17 cellular contexts compared by ENCODE assay signal in the genomic region with DNA sequence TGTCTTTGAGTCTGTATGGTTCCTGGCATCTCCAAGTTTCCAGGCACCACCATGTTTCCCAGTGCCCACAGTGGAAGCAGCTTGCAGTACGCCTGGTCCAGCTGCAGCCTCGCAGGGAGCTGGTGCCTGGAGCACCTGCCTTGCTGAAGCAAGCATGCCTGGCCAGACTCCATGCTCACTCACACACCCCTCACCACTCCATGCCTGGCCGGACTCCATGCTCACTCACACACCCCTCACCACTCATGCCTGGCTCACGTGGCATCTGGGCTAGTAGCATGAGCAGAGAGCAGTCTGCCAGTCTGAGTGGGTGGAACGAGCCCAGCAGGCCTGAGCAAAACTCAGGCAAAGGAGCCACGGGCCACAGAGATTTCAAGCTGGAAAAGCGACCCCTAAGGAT.
DNase-seq lines count a peak whose midpoint lies in the region; ATAC-seq and TF ChIP-seq lines count a peak whose summit lies in the region.
"Had no signal": no experiment of that assay in that cellular context is flagged by ENCODE, and none has a peak within 500 bp of the region (broad histone marks: within the 10 kb centered on the region; RNA-seq: fewer than 3 reads in every experiment).

No MANE protein-coding gene starts in this region.

- TF ChIP-seq POLR2A in HCT116 (IDR thresholded peaks at IDR 0.05; ENCODE audit: borderline replicate concordance, extremely low read depth, insufficient read depth, insufficient read length) = no peak

- no peak overlapping the region for H2AFZ ChIP-seq in HCT116 (ENCODE audit: low read depth, low read length, poor library complexity, severe bottlenecking)
- H2AFZ ChIP-seq: GM23338 had no signal

- CTCF ChIA-PET in HCT116 (lab: Charles Lee) (interaction anchor here (0.9 to 1.4 kb wide), 9 partner anchors 11 to 237 kb away, joined by 3 to 11 read pairs (median 4); no protein-coding TSS in a partner anchor), RWPE1 (lab: Yijun Ruan, JAX) (interaction anchor here (0.6 to 1.4 kb wide), 6 partner anchors 17 to 443 kb away, joined by 3 read pairs; no protein-coding TSS in a partner anchor)

- TF ChIP-seq CTCF in HCT116 (IDR thresholded peaks at IDR 0.05 in 2 of 3, conservative IDR thresholded peaks at IDR 0.05 in 1 of 3; ENCODE audit: borderline replicate concordance in 1 of 3, insufficient read depth in 1 of 3, low read depth in 2 of 3, low read length in 2 of 3) = no peak
- no peak for TF ChIP-seq CTCF in RWPE1 (conservative IDR thresholded peaks at IDR 0.05; ENCODE audit: low read depth)
- TF ChIP-seq CTCF in lower lobe of right lung (IDR thresholded peaks at IDR 0.05) = no peak
- no peak for TF ChIP-seq CTCF in upper lobe of right lung (IDR thresholded peaks at IDR 0.05)

- H3K4me1 ChIP-seq in HCT116 (ENCODE audit: control insufficient read depth in 1 of 2, insufficient read depth in 2 of 2, low read length in 2 of 2) = peaks cover 0 to 6% of the 10 kb centered on the region in 2 experiments; a peak in 1 of 4 replicates
- no peaks in the 10 kb centered on the region for H3K4me1 ChIP-seq in lower lobe of right lung
- H3K4me1 ChIP-seq in upper lobe of right lung = no peaks in the 10 kb centered on the region

- H3K9me3 ChIP-seq in HCT116 (ENCODE audit: control insufficient read depth in 1 of 2, insufficient read depth in 1 of 2, low read depth in 1 of 2, low read length in 2 of 2) (no peaks in the 10 kb centered on the region), lower lobe of right lung (no peaks in the 10 kb centered on the region), upper lobe of right lung (no peaks in the 10 kb centered on the region)

- H3K27ac ChIP-seq in HCT116 (ENCODE audit: low read depth, low read length) (no peak overlapping the region), RWPE1 (peak overlapping the region; percentile 19; the same call in 1 of the 2 replicates), lower lobe of right lung (no peak overlapping the region), upper lobe of right lung (no peak overlapping the region)

- RAD21 ChIA-PET in HCT116 (lab: Charles Lee; ENCODE audit: low non-redundant PET in 1 of 2, low total read pairs in 2 of 2, uncharacterized antibody in 2 of 2, unreplicated experiment in 2 of 2) = interaction anchor here (1.0 to 1.1 kb wide), 2 partner anchors 131 kb away, joined by 3 to 7 read pairs; no protein-coding TSS in a partner anchor

- POLR2A ChIA-PET in HCT116 (lab: Charles Lee) (no interaction called here), RWPE1 (lab: Yijun Ruan, JAX; ENCODE audit: low non-redundant PET) (no interaction called here)

- no peak overlapping the region for H3K9ac ChIP-seq in HCT116 (ENCODE audit: low read length)

- BruUV-seq in HCT116 (replicated peaks; lab: Mats Ljungman, UMichigan) = no TSS peak

- TF ChIP-seq RAD21 in HCT116 (IDR thresholded peaks at IDR 0.05; ENCODE audit: low read depth) = no peak

- intact Hi-C loops in HCT116 (cut with micrococcal nuclease) = no loop called here
- intact Hi-C loops in lower lobe of right lung (cut with DNase I) = no loop called here
- intact Hi-C loops in upper lobe of right lung (cut with DNase I) = no loop called here

- DNase-seq in HCT116 (ENCODE audit: low read depth, low spot score) (no peak), RWPE1 (ENCODE audit: low spot score) (no peak), lower lobe of right lung (peak; percentile 78), upper lobe of right lung (peak; percentile 91), NCI-H2196 (lab: John Stamatoyannopoulos, UW; ENCODE audit: unreplicated experiment) (no peak)
- DNase-seq: ACHN, AML-193, COR-L47, MM.1S, NCI-H1092 treated with DMSO at 0.1 percent for 48 hours, NCI-H2081 treated with DMSO at 0.1 percent for 48 hours, NCI-H2227 treated with DMSO at 0.1 percent for 48 hours, NCI-H524, SIG-M5 had no signal

- H3K36me3 ChIP-seq in HCT116 (ENCODE audit: control insufficient read depth in 1 of 2, insufficient read depth in 2 of 2, low read length in 2 of 2) (no peaks in the 10 kb centered on the region), lower lobe of right lung (no peaks in the 10 kb centered on the region), upper lobe of right lung (no peaks in the 10 kb centered on the region)

- H3K4me3 ChIP-seq in HCT116 (replicated peaks in 1 of 2; ENCODE audit: low read depth in 1 of 2, low read length in 2 of 2) (no peak overlapping the region), lower lobe of right lung (no peak overlapping the region), upper lobe of right lung (no peak overlapping the region)
- H3K4me3 ChIP-seq: GM23338 had no signal

- no peaks in the 10 kb centered on the region for H3K9me2 ChIP-seq in HCT116 (ENCODE audit: insufficient read depth)

- H3K4me2 ChIP-seq in HCT116 (ENCODE audit: low read length) = no peak overlapping the region
- H3K4me2 ChIP-seq: GM23338 had no signal

- no peaks in the 10 kb centered on the region for H3K79me2 ChIP-seq in HCT116 (ENCODE audit: insufficient read depth, low read length)

- peak; percentile 17; the same call in 1 of the 2 replicates for ATAC-seq in HCT116
- ATAC-seq in lower lobe of right lung = peak; percentile 81 to 85
- ATAC-seq in upper lobe of right lung = peak; percentile 85
- no peak for ATAC-seq in HG02840 (IDR thresholded peaks at IDR 0.05; ENCODE audit: low FRiP score, unreplicated experiment)
- ATAC-seq in GM21360 (IDR thresholded peaks at IDR 0.05; ENCODE audit: unreplicated experiment) = no peak

- peaks cover 7% of the 10 kb centered on the region for H3K27me3 ChIP-seq in HCT116 (ENCODE audit: insufficient read depth, low read length)
- H3K27me3 ChIP-seq in lower lobe of right lung (ENCODE audit: low read depth) = peaks cover under 1% of the 10 kb centered on the region
- peaks cover 4% of the 10 kb centered on the region for H3K27me3 ChIP-seq in upper lobe of right lung

- no peaks in the 10 kb centered on the region for H4K20me1 ChIP-seq in HCT116 (ENCODE audit: insufficient read depth)

TF ChIP-seq in HCT116, 20 proteins besides CTCF, POLR2A, EP300 and RAD21:
- TF ChIP-seq SRF (IDR thresholded peaks at IDR 0.05; ENCODE audit: low read depth) (no peak), JUND (IDR thresholded peaks at IDR 0.05) (no peak), ZFX (IDR thresholded peaks at IDR 0.05) (no peak), FOSL1 (IDR thresholded peaks at IDR 0.05; ENCODE audit: low read depth) (no peak)
- TF ChIP-seq, protein P1, sequence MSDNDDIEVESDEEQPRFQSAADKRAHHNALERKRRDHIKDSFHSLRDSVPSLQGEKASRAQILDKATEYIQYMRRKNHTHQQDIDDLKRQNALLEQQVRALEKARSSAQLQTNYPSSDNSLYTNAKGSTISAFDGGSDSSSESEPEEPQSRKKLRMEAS (IDR thresholded peaks at IDR 0.05) = no peak
TF ChIP-seq in HCT116: peak in this region for 0.

Comparison
In these comparisons a context has a peak if more than half of its experiments do, and no peak if none do; other contexts are left out.
1. ATAC-seq: peak in HCT116 (single experiment), lower lobe of right lung (2 of 2) and upper lobe of right lung (single experiment); none in HG02840 (single experiment) and GM21360 (single experiment).
2. DNase-seq: peak in lower lobe of right lung (single experiment) and upper lobe of right lung (single experiment); none in HCT116 (single experiment), RWPE1 (single experiment) and NCI-H2196 (single experiment).